ENCODE assay signal across 1 cellular context in genomic region chr9:113985968-113986585, GRCh38.
TF ChIP-seq lines count a peak whose summit lies in the region.

No MANE protein-coding gene starts in this region.

TF ChIP-seq in IMR-90, 13 proteins besides CTCF, POLR2A, EP300 and RAD21 (continued from another document):
- TF ChIP-seq USF2 (IDR thresholded peaks at IDR 0.05; ENCODE audit: low read depth, low read length) (no peak), ELK1 (IDR thresholded peaks at IDR 0.05; ENCODE audit: borderline replicate concordance, low read depth, low read length) (no peak), BHLHE40 (IDR thresholded peaks at IDR 0.05; ENCODE audit: low read depth, low read length) (no peak), SMC3 (IDR thresholded peaks at IDR 0.05; ENCODE audit: low read depth, low read length) (no peak), CHD1 (IDR thresholded peaks at IDR 0.05; ENCODE audit: low read depth, low read length) (no peak), RFX5 (IDR thresholded peaks at IDR 0.05; ENCODE audit: low read depth, low read length) (no peak), RCOR1 (IDR thresholded peaks at IDR 0.05; ENCODE audit: insufficient replicate concordance, low read length) (no peak), FOS (IDR thresholded peaks at IDR 0.05; ENCODE audit: low read depth, low read length) (no peak), NFE2L2 (IDR thresholded peaks at IDR 0.05; ENCODE audit: low read depth, low read length) (no peak), MXI1 (IDR thresholded peaks at IDR 0.05; ENCODE audit: borderline replicate concordance, low read depth, low read length) (no peak), MAZ (IDR thresholded peaks at IDR 0.05; ENCODE audit: borderline replicate concordance, low read depth, low read length) (no peak), CEBPB (IDR thresholded peaks at IDR 0.05; ENCODE audit: low read depth, low read length) (no peak)
TF ChIP-seq in IMR-90: peak in this region for 0.
